13 cellular contexts compared by ENCODE assay signal in the genomic region with DNA sequence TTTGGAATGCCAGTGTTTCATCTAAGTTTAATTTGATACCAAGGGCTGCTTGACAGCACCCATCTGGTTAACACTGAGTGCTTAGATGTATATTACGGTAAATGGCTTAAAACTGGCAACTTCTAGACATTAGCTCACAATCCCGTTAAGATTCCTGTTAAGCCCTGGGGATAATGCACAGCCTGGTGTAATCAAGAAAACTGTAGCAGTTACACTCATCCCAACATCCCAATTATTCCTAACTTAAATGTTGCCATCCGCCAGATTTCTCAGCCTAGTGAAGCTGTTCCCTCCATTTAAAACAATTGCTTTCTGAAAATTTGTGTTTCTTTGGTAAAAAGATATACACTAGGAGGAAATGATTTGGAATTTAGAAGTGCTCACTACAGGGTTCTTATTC. TPM values are rescaled to one million over a fixed set of nuclear protein-coding genes. Genes with fewer than 3 reads are reported as not detected.
DNase-seq lines count a peak whose midpoint lies in the region; TF ChIP-seq lines count a peak whose summit lies in the region.
"Had no signal": no experiment of that assay in that cellular context is flagged by ENCODE, and none has a peak within 500 bp of the region (broad histone marks: within the 10 kb centered on the region; RNA-seq: fewer than 3 reads in every experiment).

No MANE protein-coding gene starts in this region.

- H3K27ac ChIP-seq in coronary artery (peak overlapping the region; percentile 47 to 62), suprapubic skin (peak overlapping the region; percentile 52)
- H3K27ac ChIP-seq: HL-60 had no signal

- H3K36me3 ChIP-seq in suprapubic skin: no peaks in the 10 kb centered on the region
- H3K36me3 ChIP-seq: spleen had no signal

- no peak for TF ChIP-seq POLR2A in suprapubic skin (IDR thresholded peaks at IDR 0.05)

- peak; percentile 97 for DNase-seq in NCI-H82 (lab: John Stamatoyannopoulos, UW)
- no peak for DNase-seq in coronary artery (ENCODE audit: low spot score)
- DNase-seq in midbrain (lab: John Stamatoyannopoulos, UW): peak; percentile 56
- DNase-seq in suprapubic skin (ENCODE audit: low spot score in 2 of 2): no peak
- no peak for DNase-seq in NCI-H69 (lab: John Stamatoyannopoulos, UW)
- no peak for DNase-seq in mesenteric fat pad (ENCODE audit: low spot score)
- no peak for DNase-seq in DMS153 treated with DMSO at 0.1 percent for 48 hours (lab: John Stamatoyannopoulos, UW; ENCODE audit: unreplicated experiment)
- DNase-seq in activated CD4-positive, alpha-beta T cell treated with anti-CD3 and anti-CD28 coated beads, Interleukin-2, amount 50 U/mL, for 48 hours: no peak
- DNase-seq: activated CD4-positive, alpha-beta memory T cell treated with anti-CD3 and anti-CD28 coated beads for 36 hours; activated gamma-delta T cell treated with Interleukin-2 at 50 U/mL for 16 hours; NCI-H2227 treated with DMSO at 0.1 percent for 48 hours; spleen had no signal

- no peak for TF ChIP-seq CTCF in coronary artery (IDR thresholded peaks at IDR 0.05)
- no peak for TF ChIP-seq CTCF in suprapubic skin (IDR thresholded peaks at IDR 0.05)

- peaks cover 91% of the 10 kb centered on the region for H3K4me1 ChIP-seq in suprapubic skin

- WGBS in suprapubic skin: 55% methylated on average over 3 of the region's 3 CpGs

- no peaks in the 10 kb centered on the region for H3K27me3 ChIP-seq in suprapubic skin
- H3K27me3 ChIP-seq: spleen had no signal

- no peak for TF ChIP-seq EP300 in suprapubic skin (IDR thresholded peaks at IDR 0.05)

- peak overlapping the region; percentile 54 for H3K4me3 ChIP-seq in coronary artery
- peak overlapping the region; percentile 18 for H3K4me3 ChIP-seq in suprapubic skin
- H3K4me3 ChIP-seq: spleen had no signal

- H3K9me3 ChIP-seq in suprapubic skin: no peaks in the 10 kb centered on the region
- H3K9me3 ChIP-seq: spleen had no signal

RNA-seq across cellular contexts. Expression of gene PPFIBP1, which starts 30.0 kb away (rescaled TPM):
- total RNA-seq in suprapubic skin: 100 to 1,000 TPM in 1 of 4 donors, 10 to 100 TPM in 3; 48.6 to 148 (median 74.8) TPM
- total RNA-seq in mesenteric fat pad: 76.9 TPM

Comparison
In these comparisons a context has a peak if more than half of its experiments do, and no peak if none do; other contexts are left out.
1. DNase-seq: peak in NCI-H82 (single experiment) and midbrain (single experiment); none in coronary artery (single experiment), suprapubic skin (0 of 2), NCI-H69 (single experiment), mesenteric fat pad (single experiment), DMS153 treated with DMSO at 0.1 percent for 48 hours (single experiment) and activated CD4-positive, alpha-beta T cell treated with anti-CD3 and anti-CD28 coated beads, Interleukin-2, amount 50 U/mL, for 48 hours (0 of 2).